1 cellular context compared by ENCODE assay signal in the genomic region with DNA sequence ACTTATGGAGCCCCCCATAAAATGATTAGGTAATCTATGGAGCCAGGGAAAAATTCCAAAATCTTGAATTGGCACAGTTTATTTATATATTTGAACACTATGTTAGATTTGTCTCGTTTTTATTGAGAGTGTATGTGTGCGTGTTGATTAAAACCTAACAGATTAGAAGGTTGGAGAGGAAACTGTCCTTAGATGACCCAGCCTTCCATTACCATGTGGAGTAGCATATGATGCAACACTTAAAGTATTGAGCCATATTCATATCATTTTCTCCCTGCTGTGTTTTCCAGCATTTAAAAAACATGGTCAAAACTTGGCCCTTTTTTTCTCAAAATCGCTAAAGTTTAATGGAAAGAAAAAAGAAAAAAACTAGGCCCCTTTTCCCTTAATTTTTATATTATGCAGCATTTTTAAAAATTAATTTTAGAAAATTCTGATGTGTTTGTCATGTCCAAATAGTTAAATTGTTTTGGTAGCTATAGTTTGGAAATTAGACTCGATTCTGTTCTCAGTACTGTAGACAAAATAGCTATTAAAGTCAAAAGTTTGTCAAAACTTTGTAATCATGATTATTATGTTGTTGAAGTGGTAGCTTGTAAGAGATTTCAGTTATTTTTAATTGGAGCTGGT.
TF ChIP-seq lines count a peak whose summit lies in the region.

No MANE protein-coding gene starts in this region.

TF ChIP-seq in K562, 482 proteins besides CTCF, POLR2A, EP300 and RAD21 (continued from another document and continues in another):
- TF ChIP-seq, protein P1, sequence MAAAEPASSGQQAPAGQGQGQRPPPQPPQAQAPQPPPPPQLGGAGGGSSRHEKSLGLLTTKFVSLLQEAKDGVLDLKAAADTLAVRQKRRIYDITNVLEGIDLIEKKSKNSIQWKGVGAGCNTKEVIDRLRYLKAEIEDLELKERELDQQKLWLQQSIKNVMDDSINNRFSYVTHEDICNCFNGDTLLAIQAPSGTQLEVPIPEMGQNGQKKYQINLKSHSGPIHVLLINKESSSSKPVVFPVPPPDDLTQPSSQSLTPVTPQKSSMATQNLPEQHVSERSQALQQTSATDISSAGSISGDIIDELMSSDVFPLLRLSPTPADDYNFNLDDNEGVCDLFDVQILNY (CRISPR knock-in tag; IDR thresholded peaks at IDR 0.05), result no peak
- TF ChIP-seq MEIS2 (IDR thresholded peaks at IDR 0.05; ENCODE audit: partially characterized antibody), result no peak
- no peak; a peak in 1 of 4 replicates for TF ChIP-seq SIN3A (IDR thresholded peaks at IDR 0.05; ENCODE audit: borderline replicate concordance in 2 of 2, control insufficient read depth in 1 of 2, low read depth in 2 of 2, low read length in 2 of 2)
- TF ChIP-seq GTF2E2 (tag; IDR thresholded peaks at IDR 0.05), result 0 out of 2 replicates have a peak, but pooled peaks have one; percentile 15
- TF ChIP-seq XRCC4 (IDR thresholded peaks at IDR 0.05; ENCODE audit: extremely low read depth, insufficient read depth, insufficient read length), result no peak
- no peak for TF ChIP-seq POLR2AphosphoS5 (IDR thresholded peaks at IDR 0.05; ENCODE audit: control insufficient read depth, insufficient read depth, low read depth, low read length)
- TF ChIP-seq, protein P2, sequence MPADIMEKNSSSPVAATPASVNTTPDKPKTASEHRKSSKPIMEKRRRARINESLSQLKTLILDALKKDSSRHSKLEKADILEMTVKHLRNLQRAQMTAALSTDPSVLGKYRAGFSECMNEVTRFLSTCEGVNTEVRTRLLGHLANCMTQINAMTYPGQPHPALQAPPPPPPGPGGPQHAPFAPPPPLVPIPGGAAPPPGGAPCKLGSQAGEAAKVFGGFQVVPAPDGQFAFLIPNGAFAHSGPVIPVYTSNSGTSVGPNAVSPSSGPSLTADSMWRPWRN (IDR thresholded peaks at IDR 0.05; ENCODE audit: low read depth), result no peak
- TF ChIP-seq, protein P3, sequence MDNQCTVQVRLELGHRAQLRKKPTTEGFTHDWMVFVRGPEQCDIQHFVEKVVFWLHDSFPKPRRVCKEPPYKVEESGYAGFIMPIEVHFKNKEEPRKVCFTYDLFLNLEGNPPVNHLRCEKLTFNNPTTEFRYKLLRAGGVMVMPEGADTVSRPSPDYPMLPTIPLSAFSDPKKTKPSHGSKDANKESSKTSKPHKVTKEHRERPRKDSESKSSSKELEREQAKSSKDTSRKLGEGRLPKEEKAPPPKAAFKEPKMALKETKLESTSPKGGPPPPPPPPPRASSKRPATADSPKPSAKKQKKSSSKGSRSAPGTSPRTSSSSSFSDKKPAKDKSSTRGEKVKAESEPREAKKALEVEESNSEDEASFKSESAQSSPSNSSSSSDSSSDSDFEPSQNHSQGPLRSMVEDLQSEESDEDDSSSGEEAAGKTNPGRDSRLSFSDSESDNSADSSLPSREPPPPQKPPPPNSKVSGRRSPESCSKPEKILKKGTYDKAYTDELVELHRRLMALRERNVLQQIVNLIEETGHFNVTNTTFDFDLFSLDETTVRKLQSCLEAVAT (IDR thresholded peaks at IDR 0.05), result peak in 1 of 2 experiments; percentile 23; a peak in 1 of 4 replicates
- TF ChIP-seq KDM1A (IDR thresholded peaks at IDR 0.05), result no peak
- TF ChIP-seq MXI1 (IDR thresholded peaks at IDR 0.05; ENCODE audit: low read depth, low read length), result 0 out of 2 replicates have a peak, but pooled peaks have one; percentile 61
- TF ChIP-seq, protein P4, sequence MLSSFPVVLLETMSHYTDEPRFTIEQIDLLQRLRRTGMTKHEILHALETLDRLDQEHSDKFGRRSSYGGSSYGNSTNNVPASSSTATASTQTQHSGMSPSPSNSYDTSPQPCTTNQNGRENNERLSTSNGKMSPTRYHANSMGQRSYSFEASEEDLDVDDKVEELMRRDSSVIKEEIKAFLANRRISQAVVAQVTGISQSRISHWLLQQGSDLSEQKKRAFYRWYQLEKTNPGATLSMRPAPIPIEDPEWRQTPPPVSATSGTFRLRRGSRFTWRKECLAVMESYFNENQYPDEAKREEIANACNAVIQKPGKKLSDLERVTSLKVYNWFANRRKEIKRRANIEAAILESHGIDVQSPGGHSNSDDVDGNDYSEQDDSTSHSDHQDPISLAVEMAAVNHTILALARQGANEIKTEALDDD (IDR thresholded peaks at IDR 0.05), result no peak
- no peak for TF ChIP-seq NUFIP1 (IDR thresholded peaks at IDR 0.05; ENCODE audit: partially characterized antibody)
- TF ChIP-seq, protein P5, sequence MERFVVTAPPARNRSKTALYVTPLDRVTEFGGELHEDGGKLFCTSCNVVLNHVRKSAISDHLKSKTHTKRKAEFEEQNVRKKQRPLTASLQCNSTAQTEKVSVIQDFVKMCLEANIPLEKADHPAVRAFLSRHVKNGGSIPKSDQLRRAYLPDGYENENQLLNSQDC (CRISPR knock-in tag; IDR thresholded peaks at IDR 0.05), result no peak
- TF ChIP-seq TFAM (CRISPR knock-in tag; conservative IDR thresholded peaks at IDR 0.05), result no peak
- TF ChIP-seq FOXJ2 (tag; IDR thresholded peaks at IDR 0.05), result no peak
- TF ChIP-seq, protein P6, sequence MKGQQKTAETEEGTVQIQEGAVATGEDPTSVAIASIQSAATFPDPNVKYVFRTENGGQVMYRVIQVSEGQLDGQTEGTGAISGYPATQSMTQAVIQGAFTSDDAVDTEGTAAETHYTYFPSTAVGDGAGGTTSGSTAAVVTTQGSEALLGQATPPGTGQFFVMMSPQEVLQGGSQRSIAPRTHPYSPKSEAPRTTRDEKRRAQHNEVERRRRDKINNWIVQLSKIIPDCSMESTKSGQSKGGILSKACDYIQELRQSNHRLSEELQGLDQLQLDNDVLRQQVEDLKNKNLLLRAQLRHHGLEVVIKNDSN (CRISPR knock-in tag; IDR thresholded peaks at IDR 0.05), result no peak
- TF ChIP-seq CEBPG (CRISPR knock-in tag; IDR thresholded peaks at IDR 0.05), result peak; percentile 97
- peak; percentile 99 to 100 for TF ChIP-seq CEBPG (tag; conservative IDR thresholded peaks at IDR 0.05 in 1 of 2, IDR thresholded peaks at IDR 0.05 in 1 of 2)
- no peak for TF ChIP-seq ZBTB17 (CRISPR knock-in tag; IDR thresholded peaks at IDR 0.05)
- peak; percentile 16; the same call in 1 of the 2 replicates for TF ChIP-seq FOXM1 (IDR thresholded peaks at IDR 0.05; ENCODE audit: low read depth)
- no peak for TF ChIP-seq FOXM1 (CRISPR knock-in tag; IDR thresholded peaks at IDR 0.05; ENCODE audit: low read depth)
- TF ChIP-seq, protein P7, sequence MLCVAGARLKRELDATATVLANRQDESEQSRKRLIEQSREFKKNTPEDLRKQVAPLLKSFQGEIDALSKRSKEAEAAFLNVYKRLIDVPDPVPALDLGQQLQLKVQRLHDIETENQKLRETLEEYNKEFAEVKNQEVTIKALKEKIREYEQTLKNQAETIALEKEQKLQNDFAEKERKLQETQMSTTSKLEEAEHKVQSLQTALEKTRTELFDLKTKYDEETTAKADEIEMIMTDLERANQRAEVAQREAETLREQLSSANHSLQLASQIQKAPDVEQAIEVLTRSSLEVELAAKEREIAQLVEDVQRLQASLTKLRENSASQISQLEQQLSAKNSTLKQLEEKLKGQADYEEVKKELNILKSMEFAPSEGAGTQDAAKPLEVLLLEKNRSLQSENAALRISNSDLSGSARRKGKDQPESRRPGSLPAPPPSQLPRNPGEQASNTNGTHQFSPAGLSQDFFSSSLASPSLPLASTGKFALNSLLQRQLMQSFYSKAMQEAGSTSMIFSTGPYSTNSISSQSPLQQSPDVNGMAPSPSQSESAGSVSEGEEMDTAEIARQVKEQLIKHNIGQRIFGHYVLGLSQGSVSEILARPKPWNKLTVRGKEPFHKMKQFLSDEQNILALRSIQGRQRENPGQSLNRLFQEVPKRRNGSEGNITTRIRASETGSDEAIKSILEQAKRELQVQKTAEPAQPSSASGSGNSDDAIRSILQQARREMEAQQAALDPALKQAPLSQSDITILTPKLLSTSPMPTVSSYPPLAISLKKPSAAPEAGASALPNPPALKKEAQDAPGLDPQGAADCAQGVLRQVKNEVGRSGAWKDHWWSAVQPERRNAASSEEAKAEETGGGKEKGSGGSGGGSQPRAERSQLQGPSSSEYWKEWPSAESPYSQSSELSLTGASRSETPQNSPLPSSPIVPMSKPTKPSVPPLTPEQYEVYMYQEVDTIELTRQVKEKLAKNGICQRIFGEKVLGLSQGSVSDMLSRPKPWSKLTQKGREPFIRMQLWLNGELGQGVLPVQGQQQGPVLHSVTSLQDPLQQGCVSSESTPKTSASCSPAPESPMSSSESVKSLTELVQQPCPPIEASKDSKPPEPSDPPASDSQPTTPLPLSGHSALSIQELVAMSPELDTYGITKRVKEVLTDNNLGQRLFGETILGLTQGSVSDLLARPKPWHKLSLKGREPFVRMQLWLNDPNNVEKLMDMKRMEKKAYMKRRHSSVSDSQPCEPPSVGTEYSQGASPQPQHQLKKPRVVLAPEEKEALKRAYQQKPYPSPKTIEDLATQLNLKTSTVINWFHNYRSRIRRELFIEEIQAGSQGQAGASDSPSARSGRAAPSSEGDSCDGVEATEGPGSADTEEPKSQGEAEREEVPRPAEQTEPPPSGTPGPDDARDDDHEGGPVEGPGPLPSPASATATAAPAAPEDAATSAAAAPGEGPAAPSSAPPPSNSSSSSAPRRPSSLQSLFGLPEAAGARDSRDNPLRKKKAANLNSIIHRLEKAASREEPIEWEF (CRISPR knock-in tag; IDR thresholded peaks at IDR 0.05), result 0 out of 2 replicates have a peak, but pooled peaks have one; percentile 42
- peak; percentile 88 for TF ChIP-seq ATF7 (IDR thresholded peaks at IDR 0.05)
- TF ChIP-seq MAFF (IDR thresholded peaks at IDR 0.05; ENCODE audit: low read length), result no peak
- TF ChIP-seq, protein P8, sequence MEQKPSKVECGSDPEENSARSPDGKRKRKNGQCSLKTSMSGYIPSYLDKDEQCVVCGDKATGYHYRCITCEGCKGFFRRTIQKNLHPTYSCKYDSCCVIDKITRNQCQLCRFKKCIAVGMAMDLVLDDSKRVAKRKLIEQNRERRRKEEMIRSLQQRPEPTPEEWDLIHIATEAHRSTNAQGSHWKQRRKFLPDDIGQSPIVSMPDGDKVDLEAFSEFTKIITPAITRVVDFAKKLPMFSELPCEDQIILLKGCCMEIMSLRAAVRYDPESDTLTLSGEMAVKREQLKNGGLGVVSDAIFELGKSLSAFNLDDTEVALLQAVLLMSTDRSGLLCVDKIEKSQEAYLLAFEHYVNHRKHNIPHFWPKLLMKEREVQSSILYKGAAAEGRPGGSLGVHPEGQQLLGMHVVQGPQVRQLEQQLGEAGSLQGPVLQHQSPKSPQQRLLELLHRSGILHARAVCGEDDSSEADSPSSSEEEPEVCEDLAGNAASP (IDR thresholded peaks at IDR 0.05), result peak; percentile 98
- peak; percentile 100 for TF ChIP-seq MYC (IDR thresholded peaks at IDR 0.05; ENCODE audit: low read depth, low read length)
- peak; percentile 79; the same call in 1 of the 2 replicates for TF ChIP-seq MYC (CRISPR knock-in tag; IDR thresholded peaks at IDR 0.05; ENCODE audit: borderline replicate concordance, low read depth)
- TF ChIP-seq, protein P9, sequence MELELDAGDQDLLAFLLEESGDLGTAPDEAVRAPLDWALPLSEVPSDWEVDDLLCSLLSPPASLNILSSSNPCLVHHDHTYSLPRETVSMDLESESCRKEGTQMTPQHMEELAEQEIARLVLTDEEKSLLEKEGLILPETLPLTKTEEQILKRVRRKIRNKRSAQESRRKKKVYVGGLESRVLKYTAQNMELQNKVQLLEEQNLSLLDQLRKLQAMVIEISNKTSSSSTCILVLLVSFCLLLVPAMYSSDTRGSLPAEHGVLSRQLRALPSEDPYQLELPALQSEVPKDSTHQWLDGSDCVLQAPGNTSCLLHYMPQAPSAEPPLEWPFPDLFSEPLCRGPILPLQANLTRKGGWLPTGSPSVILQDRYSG (tag; conservative IDR thresholded peaks at IDR 0.05; ENCODE audit: low read depth), result no peak
- peak; percentile 89 for TF ChIP-seq POLR2H (tag; IDR thresholded peaks at IDR 0.05; ENCODE audit: low read depth)
- TF ChIP-seq GATA2 (CRISPR knock-in tag; IDR thresholded peaks at IDR 0.05), result no peak
- peak; percentile 48 for TF ChIP-seq KDM5B (IDR thresholded peaks at IDR 0.05; ENCODE audit: insufficient replicate concordance, low read depth, low read length)
- TF ChIP-seq, protein P10, sequence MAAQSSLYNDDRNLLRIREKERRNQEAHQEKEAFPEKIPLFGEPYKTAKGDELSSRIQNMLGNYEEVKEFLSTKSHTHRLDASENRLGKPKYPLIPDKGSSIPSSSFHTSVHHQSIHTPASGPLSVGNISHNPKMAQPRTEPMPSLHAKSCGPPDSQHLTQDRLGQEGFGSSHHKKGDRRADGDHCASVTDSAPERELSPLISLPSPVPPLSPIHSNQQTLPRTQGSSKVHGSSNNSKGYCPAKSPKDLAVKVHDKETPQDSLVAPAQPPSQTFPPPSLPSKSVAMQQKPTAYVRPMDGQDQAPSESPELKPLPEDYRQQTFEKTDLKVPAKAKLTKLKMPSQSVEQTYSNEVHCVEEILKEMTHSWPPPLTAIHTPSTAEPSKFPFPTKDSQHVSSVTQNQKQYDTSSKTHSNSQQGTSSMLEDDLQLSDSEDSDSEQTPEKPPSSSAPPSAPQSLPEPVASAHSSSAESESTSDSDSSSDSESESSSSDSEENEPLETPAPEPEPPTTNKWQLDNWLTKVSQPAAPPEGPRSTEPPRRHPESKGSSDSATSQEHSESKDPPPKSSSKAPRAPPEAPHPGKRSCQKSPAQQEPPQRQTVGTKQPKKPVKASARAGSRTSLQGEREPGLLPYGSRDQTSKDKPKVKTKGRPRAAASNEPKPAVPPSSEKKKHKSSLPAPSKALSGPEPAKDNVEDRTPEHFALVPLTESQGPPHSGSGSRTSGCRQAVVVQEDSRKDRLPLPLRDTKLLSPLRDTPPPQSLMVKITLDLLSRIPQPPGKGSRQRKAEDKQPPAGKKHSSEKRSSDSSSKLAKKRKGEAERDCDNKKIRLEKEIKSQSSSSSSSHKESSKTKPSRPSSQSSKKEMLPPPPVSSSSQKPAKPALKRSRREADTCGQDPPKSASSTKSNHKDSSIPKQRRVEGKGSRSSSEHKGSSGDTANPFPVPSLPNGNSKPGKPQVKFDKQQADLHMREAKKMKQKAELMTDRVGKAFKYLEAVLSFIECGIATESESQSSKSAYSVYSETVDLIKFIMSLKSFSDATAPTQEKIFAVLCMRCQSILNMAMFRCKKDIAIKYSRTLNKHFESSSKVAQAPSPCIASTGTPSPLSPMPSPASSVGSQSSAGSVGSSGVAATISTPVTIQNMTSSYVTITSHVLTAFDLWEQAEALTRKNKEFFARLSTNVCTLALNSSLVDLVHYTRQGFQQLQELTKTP (IDR thresholded peaks at IDR 0.05; ENCODE audit: low read depth in 1 of 2, partially characterized antibody in 2 of 2), result peak in 1 of 2 experiments; percentile 28
- no peak for TF ChIP-seq KLF6 (CRISPR knock-in tag; IDR thresholded peaks at IDR 0.05; ENCODE audit: borderline replicate concordance)
- no peak; the same call in 1 of the 2 replicates for TF ChIP-seq GABPA (tag; conservative IDR thresholded peaks at IDR 0.05; ENCODE audit: low read depth)
- peak; percentile 54; the same call in 1 of the 2 replicates for TF ChIP-seq NCOR1 (IDR thresholded peaks at IDR 0.05)
- no peak for TF ChIP-seq PHF8 (IDR thresholded peaks at IDR 0.05; ENCODE audit: borderline replicate concordance, low read length)
- TF ChIP-seq MCM3 (IDR thresholded peaks at IDR 0.05), result no peak
- TF ChIP-seq POU5F1 (IDR thresholded peaks at IDR 0.05; ENCODE audit: borderline replicate concordance, low read depth, low read length, partially characterized antibody), result no peak
- TF ChIP-seq RB1 (IDR thresholded peaks at IDR 0.05; ENCODE audit: low read depth), result no peak
- TF ChIP-seq SMARCB1 (IDR thresholded peaks at IDR 0.05; ENCODE audit: insufficient read length, low read depth), result no peak
- TF ChIP-seq NCOA4 (IDR thresholded peaks at IDR 0.05; ENCODE audit: partially characterized antibody), result no peak
- TF ChIP-seq ZNF444 (CRISPR knock-in tag; IDR thresholded peaks at IDR 0.05), result no peak
